1 cellular context compared by ENCODE assay signal in genomic region chr3:137409584-137409983, GRCh38.
TF ChIP-seq lines count a peak whose summit lies in the region.

No MANE protein-coding gene starts in this region.

TF ChIP-seq in GM12878, 131 proteins besides CTCF, POLR2A, EP300 and RAD21 (continued from another document):
- TF ChIP-seq ZBTB11 (CRISPR knock-in tag; IDR thresholded peaks at IDR 0.05) = no peak
- TF ChIP-seq YY1 (IDR thresholded peaks at IDR 0.05; ENCODE audit: low read depth, low read length) = no peak
- TF ChIP-seq ZNF274 (IDR thresholded peaks at IDR 0.05; ENCODE audit: insufficient read depth, insufficient read length) = no peak
- TF ChIP-seq HDGF (IDR thresholded peaks at IDR 0.05) = no peak
- no peak for TF ChIP-seq IRF5 (IDR thresholded peaks at IDR 0.05; ENCODE audit: borderline replicate concordance)
- no peak for TF ChIP-seq PBX3 (IDR thresholded peaks at IDR 0.05; ENCODE audit: insufficient replicate concordance, low read depth, low read length)
- no peak for TF ChIP-seq ZSCAN29 (IDR thresholded peaks at IDR 0.05)
